Comparison of ENCODE assay signal across 30 cellular contexts in the genomic region with DNA sequence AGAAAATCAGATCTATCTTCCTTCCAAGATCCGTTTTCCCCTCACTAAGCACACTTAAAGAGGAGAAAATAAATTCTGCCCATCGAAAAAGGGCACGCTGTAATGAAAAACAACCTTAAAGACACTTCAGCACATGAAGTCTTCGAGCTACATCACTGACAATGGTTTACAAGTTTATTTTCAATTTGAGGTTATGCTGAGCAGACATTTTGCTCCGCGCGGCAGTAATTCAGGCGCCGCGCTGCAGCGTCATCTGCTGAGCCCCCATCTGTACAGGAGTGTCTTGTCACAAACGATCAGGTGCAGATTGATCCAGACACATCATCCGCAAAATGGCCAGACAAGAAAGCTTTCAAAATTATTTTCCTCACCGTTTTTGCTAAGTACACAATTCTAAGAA.
"Had no signal": no experiment of that assay in that cellular context is flagged by ENCODE, and none has a peak within 500 bp of the region (broad histone marks: within the 10 kb centered on the region; RNA-seq: fewer than 3 reads in every experiment).

No MANE protein-coding gene starts in this region.

- H3K27me3 ChIP-seq: neural progenitor cell, ovary, sigmoid colon, spleen, suprapubic skin, tibial artery, vagina had no signal

- H3K36me3 Mint-ChIP-seq: immature natural killer cell; mesothelial cell of epicardium; naive B cell; natural killer cell; neural progenitor cell; stimulated activated effector memory CD8-positive, alpha-beta T cell treated with anti-CD3 and anti-CD28 coated beads, Interleukin-12 subunit alpha, Interleukin-12 subunit beta, amount 100 ng/mL, for 72 hours; type B pancreatic cell had no signal

- H3K9me3 Mint-ChIP-seq: immature natural killer cell; mesothelial cell of epicardium; naive B cell; natural killer cell; nephron progenitor cell; neural progenitor cell; stimulated activated effector memory CD8-positive, alpha-beta T cell treated with anti-CD3 and anti-CD28 coated beads, Interleukin-12 subunit alpha, Interleukin-12 subunit beta, amount 100 ng/mL, for 72 hours; stimulated activated naive CD8-positive, alpha-beta T cell treated with anti-CD3 and anti-CD28 coated beads, Interleukin-15, Interleukin-2, amounts not matched to agents 100 ng/mL and 50 ng/mL, for 24 hours; type B pancreatic cell had no signal

- H3K4me3 Mint-ChIP-seq: immature natural killer cell; mesothelial cell of epicardium; naive B cell; natural killer cell; nephron progenitor cell; neural progenitor cell; stimulated activated effector memory CD8-positive, alpha-beta T cell treated with anti-CD3 and anti-CD28 coated beads, Interleukin-12 subunit alpha, Interleukin-12 subunit beta, amount 100 ng/mL, for 72 hours; stimulated activated naive CD8-positive, alpha-beta T cell treated with anti-CD3 and anti-CD28 coated beads, Interleukin-15, Interleukin-2, amounts not matched to agents 100 ng/mL and 50 ng/mL, for 24 hours; type B pancreatic cell had no signal

- H3K27ac Mint-ChIP-seq: immature natural killer cell; mesothelial cell of epicardium; naive B cell; natural killer cell; nephron progenitor cell; neural progenitor cell; stimulated activated effector memory CD8-positive, alpha-beta T cell treated with anti-CD3 and anti-CD28 coated beads, Interleukin-12 subunit alpha, Interleukin-12 subunit beta, amount 100 ng/mL, for 72 hours; stimulated activated naive CD8-positive, alpha-beta T cell treated with anti-CD3 and anti-CD28 coated beads, Interleukin-15, Interleukin-2, amounts not matched to agents 100 ng/mL and 50 ng/mL, for 24 hours; type B pancreatic cell had no signal

- H3K4me1 ChIP-seq: left ventricle myocardium inferior, neural progenitor cell, prostate gland, sigmoid colon, spleen, suprapubic skin, tibial artery, vagina had no signal

- ATAC-seq: left colon; right cardiac atrium; stimulated activated effector memory CD8-positive, alpha-beta T cell treated with anti-CD3 and anti-CD28 coated beads, Interleukin-12 subunit alpha, Interleukin-12 subunit beta, amount 100 ng/mL, for 72 hours had no signal

- H3K27ac ChIP-seq: left ventricle myocardium inferior, neural progenitor cell, ovary, prostate gland, sigmoid colon, spleen, suprapubic skin, thoracic aorta, tibial artery, vagina had no signal

- H3K9me3 ChIP-seq: left ventricle myocardium inferior, ovary, prostate gland, sigmoid colon, spleen, suprapubic skin, thoracic aorta, tibial artery, vagina had no signal

- H3K4me3 ChIP-seq: left ventricle myocardium inferior, lung, neural progenitor cell, ovary, prostate gland, sigmoid colon, spleen, suprapubic skin, thoracic aorta, tibial artery, vagina had no signal

- H3K9ac ChIP-seq: neural progenitor cell had no signal

- H3K4me1 Mint-ChIP-seq: immature natural killer cell; mesothelial cell of epicardium; naive B cell; natural killer cell; nephron progenitor cell; neural progenitor cell; stimulated activated effector memory CD8-positive, alpha-beta T cell treated with anti-CD3 and anti-CD28 coated beads, Interleukin-12 subunit alpha, Interleukin-12 subunit beta, amount 100 ng/mL, for 72 hours had no signal

- H2AFZ ChIP-seq: neural progenitor cell had no signal

- H3K4me2 ChIP-seq: neural progenitor cell had no signal

- H3K27me3 Mint-ChIP-seq: type B pancreatic cell had no signal

- H3K36me3 ChIP-seq: left ventricle myocardium inferior, neural progenitor cell, ovary, prostate gland, sigmoid colon, spleen, suprapubic skin, thoracic aorta, tibial artery, vagina had no signal

- FAIRE-seq: islet of Langerhans, kidney, small intestine had no signal

- DNase-seq: hypothalamus; immature natural killer cell; kidney; left colon; left ventricle myocardium inferior; mesendoderm; naive B cell; natural killer cell; nephron progenitor cell; ovary; posterior cingulate gyrus; retina; right cardiac atrium; sigmoid colon; small intestine; spleen; stimulated activated CD4-positive, alpha-beta T cell treated with anti-CD3 and anti-CD28 coated beads, Interleukin-4, amount 100 ng/mL, for 24 hours; stimulated activated naive CD4-positive, alpha-beta T cell; tibial artery had no signal
